13 cellular contexts compared by ENCODE assay signal in genomic region chr13:41461527-41462124, GRCh38. TPM values are rescaled to one million over a fixed set of nuclear protein-coding genes. Genes with fewer than 3 reads are reported as not detected.
A peak's percentile ranks its signal among the peaks of the same experiment; 100 is the strongest.
DNase-seq lines count a peak whose midpoint lies in the region; ATAC-seq and TF ChIP-seq lines count a peak whose summit lies in the region.
"Had no signal": no experiment of that assay in that cellular context is flagged by ENCODE, and none has a peak within 500 bp of the region (broad histone marks: within the 10 kb centered on the region; RNA-seq: fewer than 3 reads in every experiment).

No MANE protein-coding gene starts in this region.

- peaks cover 86% of the 10 kb centered on the region for H3K36me3 ChIP-seq in OCI-LY1 (ENCODE audit: insufficient read depth, low read length)
- H3K36me3 ChIP-seq: thyroid gland had no signal

- peaks cover 4% of the 10 kb centered on the region for H3K27me3 Mint-ChIP-seq in activated CD4-positive, alpha-beta T cell treated with anti-CD3 and anti-CD28 coated beads, Interleukin-2, amount 10 ng/mL, durations not matched to agents 7 days and 5 days

- H2AFZ ChIP-seq in OCI-LY1 (ENCODE audit: low read length) = no peak overlapping the region

- peak overlapping the region; percentile 87 for H3K27ac ChIP-seq in OCI-LY1 (ENCODE audit: low read depth, low read length, poor library complexity, severe bottlenecking)
- H3K27ac ChIP-seq in dorsolateral prefrontal cortex = peak overlapping the region in 58 of 59 donors; percentile 16 to 96 (median 90)

- peak overlapping the region; percentile 88 for H3K4me2 ChIP-seq in OCI-LY1 (ENCODE audit: low read length)

- peaks cover 47% of the 10 kb centered on the region for H3K79me2 ChIP-seq in OCI-LY1 (ENCODE audit: insufficient read depth, low read length)

- peaks cover 77% of the 10 kb centered on the region for H3K4me1 ChIP-seq in OCI-LY1 (ENCODE audit: insufficient read depth, low read length, severe bottlenecking)

- H3K4me3 Mint-ChIP-seq in activated CD4-positive, alpha-beta T cell treated with anti-CD3 and anti-CD28 coated beads, Interleukin-2, amount 10 ng/mL, durations not matched to agents 7 days and 5 days = peak overlapping the region; percentile 21
- H3K4me3 Mint-ChIP-seq in stimulated activated effector memory CD8-positive, alpha-beta T cell treated with anti-CD3 and anti-CD28 coated beads, Interleukin-12 subunit alpha, Interleukin-12 subunit beta, amount 100 ng/mL, for 72 hours = peak overlapping the region; percentile 73

- H3K9me3 Mint-ChIP-seq in activated CD4-positive, alpha-beta T cell treated with anti-CD3 and anti-CD28 coated beads, Interleukin-2, amount 10 ng/mL, durations not matched to agents 7 days and 5 days = no peaks in the 10 kb centered on the region
- H3K9me3 Mint-ChIP-seq in stimulated activated effector memory CD8-positive, alpha-beta T cell treated with anti-CD3 and anti-CD28 coated beads, Interleukin-12 subunit alpha, Interleukin-12 subunit beta, amount 100 ng/mL, for 72 hours = no peaks in the 10 kb centered on the region

- no peak for DNase-seq in activated CD4-positive, alpha-beta T cell treated with anti-CD3 and anti-CD28 coated beads, Interleukin-2, amount 10 ng/mL, durations not matched to agents 7 days and 5 days
- DNase-seq in activated CD4-positive, alpha-beta T cell treated with anti-CD3 and anti-CD28 coated beads, Interleukin-2, amount 50 U/mL, for 1 hour = no peak
- DNase-seq in dorsolateral prefrontal cortex = no peak
- no peak for DNase-seq in stimulated activated effector memory CD8-positive, alpha-beta T cell treated with anti-CD3 and anti-CD28 coated beads, Interleukin-12 subunit alpha, Interleukin-12 subunit beta, amount 100 ng/mL, for 72 hours (ENCODE audit: low spot score in 2 of 2)
- DNase-seq in Kasumi-1 (lab: John Stamatoyannopoulos, UW) = no peak
- no peak for DNase-seq in C1 segment of cervical spinal cord (lab: John Stamatoyannopoulos, UW)
- DNase-seq: DMS79 treated with DMSO at 0.1 percent for 48 hours, NCI-H2107, thyroid gland had no signal

- H4K20me1 ChIP-seq in OCI-LY1 (ENCODE audit: insufficient read depth, low read length) = no peaks in the 10 kb centered on the region

- H3K4me3 ChIP-seq in OCI-LY1 (ENCODE audit: low read depth, low read length, poor library complexity, severe bottlenecking) (peak overlapping the region; percentile 88), dorsolateral prefrontal cortex (peak overlapping the region; percentile 18 to 98 (median 86))
- H3K4me3 ChIP-seq: thyroid gland had no signal

- CTCF ChIA-PET in activated CD4-positive, alpha-beta T cell treated with anti-CD3 and anti-CD28 coated beads, Interleukin-2, amount 10 ng/mL, durations not matched to agents 7 days and 5 days (lab: Charles Lee) = interaction anchor here (0.6 to 1.1 kb wide), 2 partner anchors 16 to 195 kb away, joined by 3 read pairs; no protein-coding TSS in a partner anchor

- H3K9ac ChIP-seq in OCI-LY1 (ENCODE audit: low read length) = peak overlapping the region; percentile 89

- peak overlapping the region; percentile 95 for H3K27ac Mint-ChIP-seq in activated CD4-positive, alpha-beta T cell treated with anti-CD3 and anti-CD28 coated beads, Interleukin-2, amount 10 ng/mL, durations not matched to agents 7 days and 5 days
- peak overlapping the region; percentile 94 for H3K27ac Mint-ChIP-seq in stimulated activated effector memory CD8-positive, alpha-beta T cell treated with anti-CD3 and anti-CD28 coated beads, Interleukin-12 subunit alpha, Interleukin-12 subunit beta, amount 100 ng/mL, for 72 hours

- H3K9me3 ChIP-seq in OCI-LY1 (ENCODE audit: low read length) = no peaks in the 10 kb centered on the region
- H3K9me3 ChIP-seq: thyroid gland had no signal

- peaks cover 8% of the 10 kb centered on the region; the same call in 1 of the 2 replicates for H3F3A ChIP-seq in OCI-LY1 (ENCODE audit: insufficient read depth, low read length)

- H3K27me3 ChIP-seq in OCI-LY1 (ENCODE audit: insufficient read depth, low read length) (no peaks in the 10 kb centered on the region), dorsolateral prefrontal cortex (peaks cover 0 to 6% (median 0%) of the 10 kb centered on the region in 45 donors)
- H3K27me3 ChIP-seq: thyroid gland had no signal

- intact Hi-C loops in dorsolateral prefrontal cortex (cut with DNase I) = no loop called here

- POLR2A ChIA-PET in activated CD4-positive, alpha-beta T cell treated with anti-CD3 and anti-CD28 coated beads, Interleukin-2, amount 10 ng/mL, durations not matched to agents 7 days and 5 days (lab: Charles Lee) = no interaction called here

- peaks cover 79% of the 10 kb centered on the region for H3K4me1 Mint-ChIP-seq in activated CD4-positive, alpha-beta T cell treated with anti-CD3 and anti-CD28 coated beads, Interleukin-2, amount 10 ng/mL, durations not matched to agents 7 days and 5 days
- peaks cover 78% of the 10 kb centered on the region for H3K4me1 Mint-ChIP-seq in stimulated activated effector memory CD8-positive, alpha-beta T cell treated with anti-CD3 and anti-CD28 coated beads, Interleukin-12 subunit alpha, Interleukin-12 subunit beta, amount 100 ng/mL, for 72 hours

- no peak for ATAC-seq in stimulated activated effector memory CD8-positive, alpha-beta T cell treated with anti-CD3 and anti-CD28 coated beads, Interleukin-12 subunit alpha, Interleukin-12 subunit beta, amount 100 ng/mL, for 72 hours
- no peak for ATAC-seq in GM18498 (IDR thresholded peaks at IDR 0.05; ENCODE audit: unreplicated experiment)
- ATAC-seq: esophagus mucosa, sciatic nerve had no signal

- TF ChIP-seq CTCF in OCI-LY1 (IDR thresholded peaks at IDR 0.05; ENCODE audit: low read length) (no peak), dorsolateral prefrontal cortex (IDR thresholded peaks at IDR 0.05 in 54 of 56, conservative IDR thresholded peaks at IDR 0.05 in 2 of 56; ENCODE audit: low read depth in 1 of 56, partially characterized antibody in 56 of 56) (no peak)

- H3K36me3 Mint-ChIP-seq in activated CD4-positive, alpha-beta T cell treated with anti-CD3 and anti-CD28 coated beads, Interleukin-2, amount 10 ng/mL, durations not matched to agents 7 days and 5 days (ENCODE audit: low read depth) = peaks cover 55% of the 10 kb centered on the region
- peaks cover 93% of the 10 kb centered on the region for H3K36me3 Mint-ChIP-seq in stimulated activated effector memory CD8-positive, alpha-beta T cell treated with anti-CD3 and anti-CD28 coated beads, Interleukin-12 subunit alpha, Interleukin-12 subunit beta, amount 100 ng/mL, for 72 hours

- H3K9me2 ChIP-seq in OCI-LY1 (ENCODE audit: low read depth, low read length) = no peaks in the 10 kb centered on the region

RNA-seq across cellular contexts. Expression of gene RGCC, which starts 4.3 kb away (rescaled TPM):
- 10 to 100 TPM; 39.2 to 40.8 TPM for total RNA-seq in activated CD4-positive, alpha-beta T cell treated with anti-CD3 and anti-CD28 coated beads, Interleukin-2, amount 10 ng/mL, durations not matched to agents 7 days and 5 days
- total RNA-seq in dorsolateral prefrontal cortex = 100 to 1,000 TPM in 88 of 120 experiments, 10 to 100 TPM in 32; 33.3 to 301 (median 127) TPM
